8 cellular contexts compared by ENCODE assay signal in the genomic region with DNA sequence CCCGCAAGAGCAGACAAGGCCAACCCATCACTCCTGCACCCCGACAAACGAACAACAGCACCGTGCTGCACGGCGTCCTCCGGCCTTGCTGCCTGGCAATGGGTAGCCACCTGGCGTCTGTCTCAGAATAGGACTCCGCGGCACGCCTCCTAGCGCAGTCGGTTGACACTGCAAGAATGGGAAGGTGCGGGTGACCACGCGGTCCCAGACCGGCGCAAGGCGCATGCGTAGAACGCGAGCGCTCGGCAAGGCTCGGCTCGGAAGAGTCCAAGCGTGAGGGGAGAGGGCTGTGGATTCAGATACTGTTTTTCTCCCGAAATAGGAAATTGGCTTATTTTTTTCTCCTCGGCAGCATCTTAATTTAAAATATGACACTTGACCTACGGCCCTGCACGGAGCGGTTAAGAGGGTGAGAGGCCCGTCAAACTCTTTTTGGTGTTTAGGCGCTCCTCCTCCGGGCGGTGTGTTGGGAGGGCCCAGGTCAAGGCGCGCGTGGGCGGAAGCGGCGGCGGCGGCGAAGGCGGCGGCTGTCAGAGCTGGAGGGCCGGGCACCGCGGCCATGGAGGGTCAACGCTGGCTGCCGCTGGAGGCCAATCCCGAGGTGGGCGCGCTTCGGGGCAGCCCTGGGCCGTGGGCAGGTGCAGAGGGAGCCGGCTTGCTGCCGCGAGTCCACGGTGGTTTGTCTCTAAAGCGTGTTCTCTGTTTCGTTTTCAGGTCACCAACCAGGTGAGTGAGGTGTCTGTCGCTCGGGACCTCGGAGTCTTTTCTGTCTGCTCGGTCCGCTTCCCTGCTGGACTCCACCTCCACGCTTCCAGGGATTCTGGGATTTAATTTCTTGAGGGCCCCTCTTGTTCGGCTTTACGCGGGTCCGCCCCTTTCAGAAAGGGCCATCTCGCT. TPM values are rescaled to one million over a fixed set of nuclear protein-coding genes. Genes with fewer than 3 reads are reported as not detected.
DNase-seq lines count a peak whose midpoint lies in the region; ATAC-seq, FAIRE-seq and TF ChIP-seq lines count a peak whose summit lies in the region.

A gene (plus strand): TSS at position 530 of the 897 bp plus-strand sequence. CDS start 30 bp downstream, at position 560.

- peak within 1 kb of the TSS; percentile 86 for H3K4me3 Mint-ChIP-seq in chondrocyte (ENCODE audit: unreplicated experiment)

- peak within 1 kb of the TSS; percentile 90 to 94 for H3K4me3 ChIP-seq in kidney (ENCODE audit: low read length in 2 of 2)

- DNase-seq in AML-193 (lab: John Stamatoyannopoulos, UW) (peak; percentile 98 to 99), NCI-H460 (ENCODE audit: extremely low read depth, low read depth) (peak; percentile 93), chondrocyte (ENCODE audit: low spot score) (peak; percentile 97), kidney (peak; percentile 98)
- peak; percentile 96 for DNase-seq in activated CD4-positive, alpha-beta T cell treated with anti-CD3 and anti-CD28 coated beads for 1 hour
- peak; percentile 95 to 96 for DNase-seq in stimulated activated CD4-positive, alpha-beta T cell treated with anti-CD3 and anti-CD28 coated beads, Interleukin-15, amount 100 ng/mL, for 48 hours (ENCODE audit: low read depth in 2 of 2)

- H3K9me3 ChIP-seq in kidney (ENCODE audit: control insufficient read depth in 1 of 2, low read length in 2 of 2): no peaks in the 10 kb centered on the region

- peak within 1 kb of the TSS; percentile 95 for H3K27ac Mint-ChIP-seq in chondrocyte (ENCODE audit: unreplicated experiment)

- TF ChIP-seq CTCF in chondrocyte (IDR thresholded peaks at IDR 0.05) (peak; percentile 96), kidney (IDR thresholded peaks at IDR 0.05; ENCODE audit: borderline replicate concordance, extremely low read depth, insufficient read depth) (peak; percentile 87)

- H3K4me1 ChIP-seq in kidney (ENCODE audit: control insufficient read depth in 1 of 2, insufficient read depth in 1 of 2, low read depth in 1 of 2, low read length in 2 of 2): peaks cover 0 to 5% of the 10 kb centered on the region in 2 donors

- no peaks in the 10 kb centered on the region for H3K27me3 Mint-ChIP-seq in chondrocyte (ENCODE audit: low read depth)

- no peaks in the 10 kb centered on the region for H3K36me3 ChIP-seq in kidney (ENCODE audit: control insufficient read depth in 1 of 2, insufficient read depth in 2 of 2, low read length in 2 of 2)

- peaks cover 6% of the 10 kb centered on the region for H3K36me3 Mint-ChIP-seq in chondrocyte (ENCODE audit: low read depth)

- H3K9ac ChIP-seq in kidney (ENCODE audit: low read length in 2 of 2): peak within 1 kb of the TSS; percentile 18 to 79

- no peaks in the 10 kb centered on the region for H3K9me3 Mint-ChIP-seq in chondrocyte (ENCODE audit: low read depth)

- no peak for FAIRE-seq in kidney (lab: Jason Lieb, UNC)

- H3K27ac ChIP-seq in kidney (ENCODE audit: low read depth in 2 of 2, low read length in 2 of 2): peak within 1 kb of the TSS; percentile 81 to 88

- ATAC-seq in GM19035 (IDR thresholded peaks at IDR 0.05; ENCODE audit: unreplicated experiment): peak; percentile 98
- peak; percentile 94 for ATAC-seq in HG03378 (IDR thresholded peaks at IDR 0.05; ENCODE audit: unreplicated experiment)

- intact Hi-C loops in kidney (cut with DNase I): no loop called here

- peaks cover 22% of the 10 kb centered on the region for H3K4me1 Mint-ChIP-seq in chondrocyte (ENCODE audit: low read depth)

RNA-seq across cellular contexts. Expression of the gene that starts here (rescaled TPM):
- 48.9 and 51.7 TPM in 2 replicates for total RNA-seq in NCI-H460 (2014; rRNA removed; shearing (Covaris generic))
- polyA plus RNA-seq in NCI-H460 (2014; cell fraction: nucleus; rRNA removed): 36.8 and 50.0 TPM in 2 replicates
- total RNA-seq in chondrocyte (28.0 to 29.5 TPM (median 29.5 TPM) in 3 replicates), kidney (26.0 TPM)
- polyA plus RNA-seq in kidney (ENCODE audit: insufficient read depth, low read depth, low replicate concordance): 65.0 TPM

Comparison
In these comparisons a context has a peak if more than half of its experiments do, and no peak if none do; other contexts are left out.
1. Peak in every context shown above with its lines: DNase-seq, ATAC-seq, H3K4me3 ChIP-seq and H3K27ac ChIP-seq.